Comparison of ENCODE assay signal across 15 cellular contexts in the genomic region with DNA sequence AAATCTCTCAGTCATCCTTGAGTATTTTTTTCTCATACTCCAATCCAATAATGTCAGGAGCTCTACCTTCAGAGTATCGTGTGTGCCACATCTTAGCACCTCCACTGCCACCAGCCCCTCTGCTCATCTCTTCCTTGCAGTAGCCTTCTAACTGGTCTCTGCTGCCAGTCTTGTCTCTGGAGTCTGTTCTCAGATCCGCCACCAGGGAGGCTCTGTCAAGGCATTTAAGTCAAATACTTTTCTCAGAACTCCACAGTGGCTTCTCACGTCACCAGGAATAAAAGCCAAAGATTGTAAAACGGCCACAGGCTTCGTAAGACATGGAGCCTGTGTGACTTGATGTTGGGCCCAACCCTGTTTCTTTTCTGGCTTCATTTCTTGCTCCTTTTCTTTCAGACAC. TPM values are rescaled to one million over a fixed set of nuclear protein-coding genes. Genes with fewer than 3 reads are reported as not detected.
A peak's percentile ranks its signal among the peaks of the same experiment; 100 is the strongest.
DNase-seq lines count a peak whose midpoint lies in the region; ATAC-seq, FAIRE-seq and TF ChIP-seq lines count a peak whose summit lies in the region.
"Had no signal": no experiment of that assay in that cellular context is flagged by ENCODE, and none has a peak within 500 bp of the region (broad histone marks: within the 10 kb centered on the region; RNA-seq: fewer than 3 reads in every experiment).

No MANE protein-coding gene starts in this region.

- CTCF ChIA-PET in GM12878 (lab: Yijun Ruan, JAX) = no interaction called here

- no peak overlapping the region for H2AFZ ChIP-seq in GM12878 (ENCODE audit: control insufficient read depth, low read depth, low read length)

- no peak overlapping the region for H3K9ac ChIP-seq in GM12878 (ENCODE audit: control insufficient read depth, insufficient read depth, low read length)

- 0 out of 2 replicates have a peak, but pooled peaks cover under 1% of the 10 kb centered on the region for H4K20me1 ChIP-seq in GM12878 (ENCODE audit: control insufficient read depth, insufficient read depth)

- H3K4me3 Mint-ChIP-seq in natural killer cell = peak overlapping the region; percentile 29

- SMC1A ChIA-PET in GM12878 (lab: Charles Lee; ENCODE audit: uncharacterized antibody, unreplicated experiment) = no interaction called here

- ATAC-seq in GM12878 = peak; percentile 48; the same call in 2 of the 3 replicates
- peak in 2 of 3 donors; percentile 21 to 48 for ATAC-seq in natural killer cell
- ATAC-seq in GM21576 (IDR thresholded peaks at IDR 0.05; ENCODE audit: unreplicated experiment) = no peak

- in situ Hi-C loops in GM12878 (cut with MboI) = no loop called here

- H3K36me3 Mint-ChIP-seq in natural killer cell = peaks cover 28% of the 10 kb centered on the region

- no peak overlapping the region for H3K4me2 ChIP-seq in GM12878 (ENCODE audit: control insufficient read depth, insufficient read depth)

- no peak for TF ChIP-seq CTCF in GM12878 (IDR thresholded peaks at IDR 0.05 in 2 of 3, conservative IDR thresholded peaks at IDR 0.05 in 1 of 3; ENCODE audit: control insufficient read depth in 2 of 3, extremely low read depth in 1 of 3, insufficient read depth in 1 of 3, low read depth in 3 of 3, low read length in 3 of 3)
- TF ChIP-seq CTCF in natural killer cell (IDR thresholded peaks at IDR 0.05) = no peak

- H3K27ac ChIP-seq in GM12878 (ENCODE audit: control insufficient read depth, insufficient read depth) = no peak overlapping the region
- H3K27ac ChIP-seq: thyroid gland had no signal

- TF ChIP-seq RAD21 in GM12878 (IDR thresholded peaks at IDR 0.05; ENCODE audit: insufficient read depth, low read depth, low read length) = no peak

- no peaks in the 10 kb centered on the region for H3K9me3 ChIP-seq in GM12878 (replicated peaks; ENCODE audit: control insufficient read depth, insufficient read depth, low read length)
- H3K9me3 ChIP-seq: thyroid gland had no signal

- no peaks in the 10 kb centered on the region for H3K9me3 Mint-ChIP-seq in natural killer cell

- no peak for FAIRE-seq in GM12878 (lab: Jason Lieb, UNC)

- WGBS in GM12878 (ENCODE audit: insufficient coverage, insufficient replicate concordance, low lambda C conversion rate, missing lambda C conversion rate) = 95% methylated on average over 5 of the region's 5 CpGs

- peaks cover under 1% of the 10 kb centered on the region for H3K4me1 ChIP-seq in GM12878 (ENCODE audit: control insufficient read depth, insufficient read depth, low read length)

- peaks cover 7% of the 10 kb centered on the region for H3K79me2 ChIP-seq in GM12878 (ENCODE audit: control insufficient read depth, insufficient read depth, low read length)

- H3K4me1 Mint-ChIP-seq in natural killer cell = peaks cover 57 to 73% of the 10 kb centered on the region in 2 donors

- DNase-seq in DMS53 (lab: John Stamatoyannopoulos, UW) (peak; percentile 56), DMS53 treated with DMSO at 0.1 percent for 48 hours (lab: John Stamatoyannopoulos, UW; ENCODE audit: unreplicated experiment) (no peak), NAMALWA (ENCODE audit: low spot score) (peak; percentile 24), GM12878 (ENCODE audit: low read depth, low spot score) (no peak), natural killer cell (no peak), SW 1271 (lab: John Stamatoyannopoulos, UW) (no peak), head of caudate nucleus (no peak)
- DNase-seq: 8988T; activated gamma-delta T cell treated with Interleukin-2 at 50 U/mL for 16 hours; hypothalamus; KBM-7; NCI-H69; stimulated activated CD4-positive, alpha-beta T cell treated with anti-CD3 and anti-CD28 coated beads, Interleukin-12 subunit alpha, Interleukin-12 subunit beta, amount 100 ng/mL, for 4 hours; thyroid gland had no signal

- no TSS peak for BruUV-seq in GM12878 (replicated peaks; lab: Mats Ljungman, UMichigan)

- peak overlapping the region; percentile 79 to 87 for H3K27ac Mint-ChIP-seq in natural killer cell

- peaks cover 4 to 29% of the 10 kb centered on the region in 2 experiments for H3K36me3 ChIP-seq in GM12878 (ENCODE audit: control insufficient read depth in 2 of 2, insufficient read depth in 2 of 2, low read length in 1 of 2)

- intact Hi-C loops in GM12878 (cut with micrococcal nuclease; ENCODE audit: unreplicated experiment) (no loop called here), natural killer cell (cut with micrococcal nuclease) (no loop called here), head of caudate nucleus (cut with DNase I) (no loop called here)

- RAD21 ChIA-PET in GM12878 (lab: Charles Lee; ENCODE audit: unreplicated experiment) = no interaction called here

- no peak for TF ChIP-seq EP300 in GM12878 (IDR thresholded peaks at IDR 0.05; ENCODE audit: borderline replicate concordance in 1 of 2, control insufficient read depth in 1 of 2, low read depth in 2 of 2, low read length in 2 of 2)

- POLR2A ChIA-PET in GM12878 (lab: Charles Lee) = no interaction called here

- no peak for TF ChIP-seq POLR2A in GM12878 (IDR thresholded peaks at IDR 0.05; ENCODE audit: low read depth, low read length)

- H3K4me3 ChIP-seq in GM12878 = no peak overlapping the region
- H3K4me3 ChIP-seq: thyroid gland had no signal

- no peaks in the 10 kb centered on the region for H3K27me3 Mint-ChIP-seq in natural killer cell (ENCODE audit: low read depth in 2 of 2)

- H3K27me3 ChIP-seq in GM12878 (replicated peaks in 1 of 2; ENCODE audit: control insufficient read depth in 2 of 2, insufficient read depth in 2 of 2, low read length in 1 of 2) = no peaks in the 10 kb centered on the region
- H3K27me3 ChIP-seq: thyroid gland had no signal

TF ChIP-seq in GM12878, 131 proteins besides CTCF, POLR2A, EP300 and RAD21:
- peak; percentile 46; the same call in 1 of the 2 replicates for TF ChIP-seq POLR2AphosphoS2 (IDR thresholded peaks at IDR 0.05; ENCODE audit: low read depth, low read length)
- TF ChIP-seq, protein P1, sequence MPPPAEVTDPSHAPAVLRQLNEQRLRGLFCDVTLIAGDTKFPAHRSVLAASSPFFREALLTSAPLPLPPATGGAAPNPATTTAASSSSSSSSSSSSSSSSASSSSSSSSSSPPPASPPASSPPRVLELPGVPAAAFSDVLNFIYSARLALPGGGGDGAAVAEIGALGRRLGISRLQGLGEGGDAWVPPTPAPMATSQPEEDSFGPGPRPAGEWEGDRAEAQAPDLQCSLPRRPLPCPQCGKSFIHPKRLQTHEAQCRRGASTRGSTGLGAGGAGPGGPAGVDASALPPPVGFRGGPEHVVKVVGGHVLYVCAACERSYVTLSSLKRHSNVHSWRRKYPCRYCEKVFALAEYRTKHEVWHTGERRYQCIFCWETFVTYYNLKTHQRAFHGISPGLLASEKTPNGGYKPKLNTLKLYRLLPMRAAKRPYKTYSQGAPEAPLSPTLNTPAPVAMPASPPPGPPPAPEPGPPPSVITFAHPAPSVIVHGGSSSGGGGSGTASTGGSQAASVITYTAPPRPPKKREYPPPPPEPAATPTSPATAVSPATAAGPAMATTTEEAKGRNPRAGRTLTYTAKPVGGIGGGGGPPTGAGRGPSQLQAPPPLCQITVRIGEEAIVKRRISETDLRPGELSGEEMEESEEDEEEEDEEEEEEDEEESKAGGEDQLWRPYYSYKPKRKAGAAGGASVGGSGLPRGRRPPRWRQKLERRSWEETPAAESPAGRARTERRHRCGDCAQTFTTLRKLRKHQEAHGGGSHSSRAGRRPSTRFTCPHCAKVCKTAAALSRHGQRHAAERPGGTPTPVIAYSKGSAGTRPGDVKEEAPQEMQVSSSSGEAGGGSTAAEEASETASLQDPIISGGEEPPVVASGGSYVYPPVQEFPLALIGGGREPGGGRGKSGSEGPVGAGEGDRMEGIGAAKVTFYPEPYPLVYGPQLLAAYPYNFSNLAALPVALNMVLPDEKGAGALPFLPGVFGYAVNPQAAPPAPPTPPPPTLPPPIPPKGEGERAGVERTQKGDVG (CRISPR knock-in tag; IDR thresholded peaks at IDR 0.05) = no peak
TF ChIP-seq in GM12878: peak in this region for 1.

RNA-seq across cellular contexts. Expression of gene UNC50, which starts 7.1 kb away (rescaled TPM):
- total RNA-seq in GM12878 (2013; cell fraction: nucleolus; rRNA removed) = 58.0 and 61.0 TPM in 2 replicates
- 34.6 and 34.8 TPM in 2 replicates for total RNA-seq in GM12878 (2014; rRNA removed)
- 27.9 and 28.0 TPM in 2 replicates for total RNA-seq in GM12878 (2014; rRNA removed; fragmentation: Illumina TruSeq; extraction: Trizol)
- total RNA-seq in GM12878 (2021) = 25.5 and 25.8 TPM in 2 replicates
- 15.3 TPM for polyA plus RNA-seq in GM12878 (2011; ENCODE audit: low read depth)
- 60.3 and 77.1 TPM in 2 replicates for polyA plus RNA-seq in GM12878 (2011; rRNA removed)
- polyA plus RNA-seq in GM12878 (2011; cell fraction: cytosol; rRNA removed) = 22.9 and 32.3 TPM in 2 replicates
- 38.9 and 45.6 TPM in 2 replicates for polyA plus RNA-seq in GM12878 (2011; cell fraction: nucleus; rRNA removed)
- 23.9 and 26.4 TPM in 2 replicates for polyA plus RNA-seq in GM12878 (2012)
- 34.8 and 42.4 TPM in 2 replicates for polyA plus RNA-seq in GM12878 (2014; fragmentation: Illumina TruSeq; extraction: Trizol)
- 10 to 100 TPM; 40.8 to 59.5 TPM for polyA plus RNA-seq in GM12878 (2014; fragmentation: Nextera tagmentation; extraction: Ambion mirVana)
- polyA plus RNA-seq in GM12878 (2014; rRNA removed) = 33.1 TPM in 2 replicates
- polyA plus RNA-seq in GM12878 (2016; fragmentation: Nextera tagmentation; extraction: Ambion mirVana) = 10 to 100 TPM; 68.1 to 76.3 TPM
- polyA minus RNA-seq in GM12878 (2011; rRNA and poly(A)+ RNA removed) = 13.5 and 14.5 TPM in 2 replicates
- 4.0 and 7.1 TPM in 2 replicates for polyA minus RNA-seq in GM12878 (2011; cell fraction: cytosol; rRNA and poly(A)+ RNA removed)
- polyA minus RNA-seq in GM12878 (2011; cell fraction: nucleus; rRNA and poly(A)+ RNA removed) = 16.3 and 22.8 TPM in 2 replicates
- 10 to 100 TPM; 30.8 to 40.5 (median 32.1) TPM for total RNA-seq in natural killer cell

RNA-seq across cellular contexts. Expression of gene COA5, which starts 7.2 kb away (rescaled TPM):
- total RNA-seq in GM12878 (2013; cell fraction: nucleolus; rRNA removed) = 37.3 and 39.2 TPM in 2 replicates
- 35.5 and 41.7 TPM in 2 replicates for total RNA-seq in GM12878 (2014; rRNA removed)
- total RNA-seq in GM12878 (2014; rRNA removed; fragmentation: Illumina TruSeq; extraction: Trizol) = 22.9 and 24.0 TPM in 2 replicates
- total RNA-seq in GM12878 (2021) = 26.9 and 29.7 TPM in 2 replicates
- polyA plus RNA-seq in GM12878 (2011; ENCODE audit: low read depth) = 12.5 TPM
- 49.9 and 90.9 TPM in 2 replicates for polyA plus RNA-seq in GM12878 (2011; rRNA removed)
- 20.4 and 23.6 TPM in 2 replicates for polyA plus RNA-seq in GM12878 (2011; cell fraction: cytosol; rRNA removed)
- polyA plus RNA-seq in GM12878 (2011; cell fraction: nucleus; rRNA removed) = 29.8 and 34.9 TPM in 2 replicates
- polyA plus RNA-seq in GM12878 (2012) = 37.0 and 43.2 TPM in 2 replicates
- polyA plus RNA-seq in GM12878 (2014; fragmentation: Illumina TruSeq; extraction: Trizol) = 20.7 and 21.4 TPM in 2 replicates
- 10 to 100 TPM; 21.4 to 40.3 TPM for polyA plus RNA-seq in GM12878 (2014; fragmentation: Nextera tagmentation; extraction: Ambion mirVana)
- polyA plus RNA-seq in GM12878 (2014; rRNA removed) = 42.8 and 49.3 TPM in 2 replicates
- 10 to 100 TPM; 58.8 to 63.3 TPM for polyA plus RNA-seq in GM12878 (2016; fragmentation: Nextera tagmentation; extraction: Ambion mirVana)
- 5.3 and 7.0 TPM in 2 replicates for polyA minus RNA-seq in GM12878 (2011; rRNA and poly(A)+ RNA removed)
- 4.8 and 6.5 TPM in 2 replicates for polyA minus RNA-seq in GM12878 (2011; cell fraction: cytosol; rRNA and poly(A)+ RNA removed)
- 12.6 and 22.5 TPM in 2 replicates for polyA minus RNA-seq in GM12878 (2011; cell fraction: nucleus; rRNA and poly(A)+ RNA removed)
- total RNA-seq in natural killer cell = 10 to 100 TPM; 27.4 to 39.6 (median 36.1) TPM

Comparison
In these comparisons a context has a peak if more than half of its experiments do, and no peak if none do; other contexts are left out.
1. DNase-seq: peak in DMS53 (single experiment) and NAMALWA (single experiment); none in DMS53 treated with DMSO at 0.1 percent for 48 hours (single experiment), GM12878 (single experiment), natural killer cell (single experiment), SW 1271 (0 of 2) and head of caudate nucleus (0 of 42).